Comparison of ENCODE assay signal across 13 cellular contexts in genomic region chr4:101355246-101355645, GRCh38. TPM values are rescaled to one million over a fixed set of nuclear protein-coding genes. Genes with fewer than 3 reads are reported as not detected.
DNase-seq lines count a peak whose midpoint lies in the region; ATAC-seq and TF ChIP-seq lines count a peak whose summit lies in the region.
"Had no signal": no experiment of that assay in that cellular context is flagged by ENCODE, and none has a peak within 500 bp of the region (broad histone marks: within the 10 kb centered on the region; RNA-seq: fewer than 3 reads in every experiment).

No MANE protein-coding gene starts in this region.

- H3F3A ChIP-seq in PC-9 (ENCODE audit: insufficient read depth, low read depth): peaks cover 28% of the 10 kb centered on the region

- TF ChIP-seq CTCF in GM13977 (IDR thresholded peaks at IDR 0.05; ENCODE audit: extremely low read depth, insufficient read depth, missing control alignments) (no peak), PC-9 (conservative IDR thresholded peaks at IDR 0.05) (no peak)

- H3K4me2 ChIP-seq in PC-9: peak overlapping the region; percentile 68

- no TSS peak for BruUV-seq in PC-9 (replicated peaks; lab: Mats Ljungman, UMichigan)

- H3K4me3 Mint-ChIP-seq in activated T-helper 2 cell treated with anti-CD3 and anti-CD28 coated beads, Interferon-gamma antibody, Interleukin-2, Interleukin-4, amounts not matched to agents 10 μg/mL and 5 μg/mL and 100 μg/mL, durations not matched to agents 14 hours and 24 hours and 36 hours (ENCODE audit: low read depth): no peak overlapping the region
- H3K4me3 Mint-ChIP-seq: H9 had no signal

- H3K9me3 ChIP-seq in PC-9 (ENCODE audit: insufficient read depth, low read depth): peaks cover 5% of the 10 kb centered on the region; the same call in 1 of the 2 replicates
- H3K9me3 ChIP-seq: gastrocnemius medialis, thoracic aorta had no signal

- H3K27me3 Mint-ChIP-seq in activated T-helper 2 cell treated with anti-CD3 and anti-CD28 coated beads, Interferon-gamma antibody, Interleukin-2, Interleukin-4, amounts not matched to agents 10 μg/mL and 5 μg/mL and 100 μg/mL, durations not matched to agents 14 hours and 24 hours and 36 hours (ENCODE audit: low read depth): peaks cover 44% of the 10 kb centered on the region

- POLR2A ChIA-PET in PC-9 (lab: Charles Lee; ENCODE audit: unreplicated experiment): no interaction called here

- H3K27me3 ChIP-seq in PC-9 (ENCODE audit: insufficient read depth, low read depth): no peaks in the 10 kb centered on the region
- H3K27me3 ChIP-seq: gastrocnemius medialis had no signal

- H3K4me1 ChIP-seq in PC-9 (replicated peaks; ENCODE audit: insufficient read depth): peaks cover 34% of the 10 kb centered on the region
- H3K4me1 ChIP-seq: gastrocnemius medialis had no signal

- H4K20me1 ChIP-seq in PC-9 (ENCODE audit: insufficient read depth): no peaks in the 10 kb centered on the region

- no peak overlapping the region for H3K4me3 ChIP-seq in PC-9
- H3K4me3 ChIP-seq: gastrocnemius medialis, SK-N-MC, thoracic aorta had no signal

- no peak overlapping the region for H3K27ac Mint-ChIP-seq in activated T-helper 2 cell treated with anti-CD3 and anti-CD28 coated beads, Interferon-gamma antibody, Interleukin-2, Interleukin-4, amounts not matched to agents 10 μg/mL and 5 μg/mL and 100 μg/mL, durations not matched to agents 14 hours and 24 hours and 36 hours
- H3K27ac Mint-ChIP-seq: H9 had no signal

- no peaks in the 10 kb centered on the region for H3K4me1 Mint-ChIP-seq in activated T-helper 2 cell treated with anti-CD3 and anti-CD28 coated beads, Interferon-gamma antibody, Interleukin-2, Interleukin-4, amounts not matched to agents 10 μg/mL and 5 μg/mL and 100 μg/mL, durations not matched to agents 14 hours and 24 hours and 36 hours (ENCODE audit: low read depth)

- in situ Hi-C loops in GM13977 (cut with MboI; ENCODE audit: low pct_unique_long_range_greater_than_20kb, low sequenced_read_pairs, unreplicated experiment): no loop called here

- H3K79me2 ChIP-seq in PC-9 (ENCODE audit: low read depth): no peaks in the 10 kb centered on the region

- ATAC-seq in GM21360 (IDR thresholded peaks at IDR 0.05; ENCODE audit: unreplicated experiment): peak; percentile 98
- peak; percentile 99 for ATAC-seq in HG03060 (IDR thresholded peaks at IDR 0.05; ENCODE audit: low read depth, unreplicated experiment)
- ATAC-seq: gastrocnemius medialis had no signal

- no peaks in the 10 kb centered on the region for H3K36me3 Mint-ChIP-seq in activated T-helper 2 cell treated with anti-CD3 and anti-CD28 coated beads, Interferon-gamma antibody, Interleukin-2, Interleukin-4, amounts not matched to agents 10 μg/mL and 5 μg/mL and 100 μg/mL, durations not matched to agents 14 hours and 24 hours and 36 hours (ENCODE audit: low read depth)

- H3K27ac ChIP-seq in PC-9: peak overlapping the region; percentile 96
- H3K27ac ChIP-seq: gastrocnemius medialis, SK-N-MC, thoracic aorta had no signal

- CTCF ChIA-PET in PC-9 (lab: Charles Lee): no interaction called here

- no peaks in the 10 kb centered on the region for H3K9me3 Mint-ChIP-seq in activated T-helper 2 cell treated with anti-CD3 and anti-CD28 coated beads, Interferon-gamma antibody, Interleukin-2, Interleukin-4, amounts not matched to agents 10 μg/mL and 5 μg/mL and 100 μg/mL, durations not matched to agents 14 hours and 24 hours and 36 hours
- H3K9me3 Mint-ChIP-seq: H9 had no signal

- H2AFZ ChIP-seq in PC-9: 0 out of 2 replicates have a peak overlapping the region, but pooled peaks have one; percentile 22

- H3K9me2 ChIP-seq in PC-9 (ENCODE audit: insufficient read depth): no peaks in the 10 kb centered on the region

- no peaks in the 10 kb centered on the region for H3K36me3 ChIP-seq in PC-9 (ENCODE audit: low read depth)
- H3K36me3 ChIP-seq: gastrocnemius medialis, thoracic aorta had no signal

- intact Hi-C loops in PC-9 (cut with micrococcal nuclease; ENCODE audit: unreplicated experiment): no loop called here
- intact Hi-C loops in activated T-helper 2 cell treated with anti-CD3 and anti-CD28 coated beads, Interferon-gamma antibody, Interleukin-2, Interleukin-4, amounts not matched to agents 10 μg/mL and 5 μg/mL and 100 μg/mL, durations not matched to agents 14 hours and 24 hours and 36 hours (cut with micrococcal nuclease): no loop called here

- peak; percentile 42 for DNase-seq in GM13977 (ENCODE audit: low spot score)
- no peak for DNase-seq in PC-9
- DNase-seq in activated naive CD4-positive, alpha-beta T cell treated with Interleukin-2 at 50 U/mL for 16 hours: no peak
- DNase-seq in NCI-H2196 (lab: John Stamatoyannopoulos, UW; ENCODE audit: unreplicated experiment): no peak
- no peak for DNase-seq in activated T-helper 2 cell treated with anti-CD3 and anti-CD28 coated beads, Interferon-gamma antibody, Interleukin-2, Interleukin-4, amounts not matched to agents 10 μg/mL and 5 μg/mL and 100 μg/mL, durations not matched to agents 14 hours and 24 hours and 36 hours (ENCODE audit: low spot score)
- no peak for DNase-seq in RKO (ENCODE audit: low spot score)
- DNase-seq: gastrocnemius medialis, H9, NCI-H1694 had no signal

RNA-seq across cellular contexts. Expression of gene PPP3CA, which starts 7.9 kb away (rescaled TPM):
- total RNA-seq in PC-9 (2021): 40.2 and 43.1 TPM in 2 replicates
- 7.2 and 8.4 TPM in 2 replicates for total RNA-seq in activated T-helper 2 cell treated with anti-CD3 and anti-CD28 coated beads, Interferon-gamma antibody, Interleukin-2, Interleukin-4, amounts not matched to agents 10 μg/mL and 5 μg/mL and 100 μg/mL, durations not matched to agents 14 hours and 24 hours and 36 hours
